ENCODE assay signal across 14 cellular contexts in genomic region chr4:122046255-122046654, GRCh38.
"Had no signal": no experiment of that assay in that cellular context is flagged by ENCODE, and none has a peak within 500 bp of the region (broad histone marks: within the 10 kb centered on the region; RNA-seq: fewer than 3 reads in every experiment).

No MANE protein-coding gene starts in this region.

- H3K36me3 ChIP-seq: SJCRH30 had no signal

- ATAC-seq: Panc1, Right ventricle myocardium inferior had no signal

- H3K4me3 ChIP-seq: PC-9, SJCRH30 had no signal

- H3K4me2 ChIP-seq: KMS-11, PC-9, SK-N-SH had no signal

- H3K27me3 ChIP-seq: SJCRH30 had no signal

- H3K9ac ChIP-seq: KMS-11, SK-N-SH had no signal

- DNase-seq: Karpas-422, MM.1S, NCI-H1436 treated with DMSO at 0.1 percent for 48 hours, NCI-H1694 treated with DMSO at 0.1 percent for 48 hours, NCI-H187 treated with DMSO at 0.1 percent for 48 hours, NCI-H2227 treated with DMSO at 0.1 percent for 48 hours, SIG-M5 had no signal

- H2AFZ ChIP-seq: PC-9 had no signal

- H3K9me3 ChIP-seq: SJCRH30, SK-N-SH had no signal

- H3K27ac ChIP-seq: KMS-11, PC-9, RWPE1, SJCRH30 had no signal
